ENCODE assay signal across 32 cellular contexts in genomic region chr16:54212893-54213292, GRCh38.
"Had no signal": no experiment of that assay in that cellular context is flagged by ENCODE, and none has a peak within 500 bp of the region (broad histone marks: within the 10 kb centered on the region; RNA-seq: fewer than 3 reads in every experiment).

No MANE protein-coding gene starts in this region.

- H3K9me3 ChIP-seq: adrenal gland, body of pancreas, breast epithelium, Peyer's patch, SJSA1, SK-N-SH had no signal

- H3K9ac ChIP-seq: SK-N-SH had no signal

- H3K36me3 ChIP-seq: adrenal gland, breast epithelium, Peyer's patch, SJSA1 had no signal

- H3K27me3 ChIP-seq: adrenal gland, body of pancreas, breast epithelium, Peyer's patch had no signal

- H3K4me2 ChIP-seq: SK-N-SH had no signal

- DNase-seq: activated CD4-positive, alpha-beta T cell treated with anti-CD3 and anti-CD28 coated beads for 36 hours; activated CD4-positive, alpha-beta T cell treated with anti-CD3 and anti-CD28 coated beads, Interleukin-2, amount 10 ng/mL, durations not matched to agents 7 days and 5 days; activated CD4-positive, alpha-beta T cell treated with anti-CD3 and anti-CD28 coated beads, Interleukin-2, amount 50 U/mL, for 48 hours; activated CD8-positive, alpha-beta T cell treated with anti-CD3 and anti-CD28 coated beads, Interleukin-2, amount 10 ng/mL, durations not matched to agents 7 days and 5 days; activated gamma-delta T cell treated with Interleukin-2 at 50 U/mL for 16 hours; activated naive CD4-positive, alpha-beta T cell treated with anti-CD3 and anti-CD28 coated beads for 36 hours; activated T-cell treated with anti-CD3 and anti-CD28 coated beads for 4 hours; activated T-cell treated with anti-CD3 and anti-CD28 coated beads, Interleukin-2, amount 50 U/mL, for 4 hours; adrenal gland; body of pancreas; Kasumi-1; KG1; NCI-H1092 treated with DMSO at 0.1 percent for 48 hours; NCI-H146; NCI-H187; NCI-H2029 treated with DMSO at 0.1 percent for 48 hours; NCI-H2107; NCI-H2171; NCI-H510A; NCI-H526; NCI-H748 treated with DMSO at 0.1 percent for 48 hours; NK-92 treated with Interleukin-12 subunit alpha and Interleukin-12 subunit beta, amount 100 ng/mL, for 24 hours; PC-3; Peyer's patch; RPMI8226; SHP77 treated with DMSO at 0.1 percent for 48 hours; SK-N-SH had no signal

- H3K27ac ChIP-seq: adrenal gland, body of pancreas, breast epithelium, Peyer's patch, SJSA1 had no signal

- ATAC-seq: activated CD4-positive, alpha-beta T cell treated with anti-CD3 and anti-CD28 coated beads for 36 hours; activated CD4-positive, CD25-positive, alpha-beta regulatory T cell treated with anti-CD3 and anti-CD28 coated beads, Interleukin-2, amount 50 U/mL, for 24 hours; activated CD8-positive, alpha-beta T cell treated with anti-CD3 and anti-CD28 coated beads, Interleukin-2, amount 10 ng/mL, durations not matched to agents 7 days and 5 days; activated naive CD4-positive, alpha-beta T cell treated with anti-CD3 and anti-CD28 coated beads, Interleukin-2, amount 50 U/mL, for 72 hours; activated T-cell treated with anti-CD3 and anti-CD28 coated beads, Interleukin-2, amount 50 U/mL, for 4 hours; body of pancreas; PC-3; WTC11 had no signal

- H3K4me1 ChIP-seq: adrenal gland, body of pancreas, breast epithelium, Peyer's patch, SJSA1 had no signal

- H3K4me3 ChIP-seq: adrenal gland, body of pancreas, breast epithelium, Peyer's patch, SJSA1 had no signal
